ENCODE assay signal across 14 cellular contexts in genomic region chr2:115303-115702, GRCh38.
DNase-seq lines count a peak whose midpoint lies in the region; ATAC-seq and TF ChIP-seq lines count a peak whose summit lies in the region.
"Had no signal": no experiment of that assay in that cellular context is flagged by ENCODE, and none has a peak within 500 bp of the region (broad histone marks: within the 10 kb centered on the region; RNA-seq: fewer than 3 reads in every experiment).

No MANE protein-coding gene starts in this region.

- peak; percentile 63 for TF ChIP-seq RAD21 in HCT116 (IDR thresholded peaks at IDR 0.05; ENCODE audit: low read depth)

- H4K20me1 ChIP-seq in HCT116 (ENCODE audit: insufficient read depth), result no peaks in the 10 kb centered on the region

- H2AFZ ChIP-seq in HCT116 (ENCODE audit: low read depth, low read length, poor library complexity, severe bottlenecking), result no peak overlapping the region

- RAD21 ChIA-PET in HCT116 (lab: Charles Lee; ENCODE audit: low non-redundant PET in 1 of 2, low total read pairs in 2 of 2, uncharacterized antibody in 2 of 2, unreplicated experiment in 2 of 2), result no interaction called here

- POLR2A ChIA-PET in HCT116 (lab: Charles Lee), result no interaction called here

- H3K27me3 ChIP-seq in HCT116 (ENCODE audit: insufficient read depth, low read length), result no peaks in the 10 kb centered on the region
- H3K27me3 ChIP-seq: ascending aorta had no signal

- TF ChIP-seq POLR2A in HCT116 (IDR thresholded peaks at IDR 0.05; ENCODE audit: borderline replicate concordance, extremely low read depth, insufficient read depth, insufficient read length), result no peak

- H3K36me3 ChIP-seq in HCT116 (ENCODE audit: control insufficient read depth in 1 of 2, insufficient read depth in 2 of 2, low read length in 2 of 2), result no peaks in the 10 kb centered on the region
- H3K36me3 ChIP-seq: ascending aorta, heart left ventricle had no signal

- in situ Hi-C loops in Caki2 (cut with HindIII; ENCODE audit: low pct_unique_long_range_greater_than_20kb, low sequenced_read_pairs), result no loop called here

- ATAC-seq in HCT116, result peak; percentile 76
- ATAC-seq: heart left ventricle; natural killer cell treated with Interleukin-12 subunit alpha and Interleukin-12 subunit beta and Interleukin-15 and Interleukin-18, amount 100 ng/mL, for 72 hours had no signal

- no peak overlapping the region for H3K4me2 ChIP-seq in HCT116 (ENCODE audit: low read length)

- BruUV-seq in HCT116 (replicated peaks; lab: Mats Ljungman, UMichigan), result no TSS peak

- H3K27ac ChIP-seq in HCT116 (ENCODE audit: low read depth, low read length), result no peak overlapping the region
- H3K27ac ChIP-seq: ascending aorta, heart left ventricle had no signal

- no peaks in the 10 kb centered on the region for H3K9me3 ChIP-seq in HCT116 (ENCODE audit: control insufficient read depth in 1 of 2, insufficient read depth in 1 of 2, low read depth in 1 of 2, low read length in 2 of 2)
- H3K9me3 ChIP-seq: ascending aorta, heart left ventricle had no signal

- no peak overlapping the region for H3K4me3 ChIP-seq in HCT116 (replicated peaks in 1 of 2; ENCODE audit: low read depth in 1 of 2, low read length in 2 of 2)
- H3K4me3 ChIP-seq: ascending aorta, heart left ventricle had no signal

- H3K79me2 ChIP-seq in HCT116 (ENCODE audit: insufficient read depth, low read length), result no peaks in the 10 kb centered on the region

- H3K4me1 ChIP-seq in HCT116 (ENCODE audit: control insufficient read depth in 1 of 2, insufficient read depth in 2 of 2, low read length in 2 of 2), result peaks cover 0 to 4% of the 10 kb centered on the region in 2 experiments; a peak in 1 of 4 replicates
- H3K4me1 ChIP-seq: ascending aorta had no signal

- DNase-seq in Caki2 (ENCODE audit: low read depth) (peak; percentile 30), HCT116 (ENCODE audit: low read depth, low spot score) (peak; percentile 26), astrocyte of the hippocampus (ENCODE audit: low read depth, low spot score) (peak; percentile 33), kidney tubule cell (ENCODE audit: low spot score) (peak; percentile 85), T-helper 1 cell (no peak), cerebellar nuclear complex (lab: John Stamatoyannopoulos, UW) (no peak)
- no peak for DNase-seq in stimulated activated naive CD4-positive, alpha-beta T cell (lab: John Stamatoyannopoulos, UW)
- no peak for DNase-seq in activated CD4-positive, alpha-beta T cell treated with anti-CD3 and anti-CD28 coated beads for 4 hours
- DNase-seq: AML-193, heart left ventricle, NCI-H187 treated with DMSO at 0.1 percent for 48 hours, NCI-H526 treated with DMSO at 0.1 percent for 48 hours had no signal

- no peaks in the 10 kb centered on the region for H3K9me2 ChIP-seq in HCT116 (ENCODE audit: insufficient read depth)

- CTCF ChIA-PET in HCT116 (lab: Charles Lee), result no interaction called here

- H3K9ac ChIP-seq in HCT116 (ENCODE audit: low read length), result no peak overlapping the region

- intact Hi-C loops in HCT116 (cut with micrococcal nuclease), result no loop called here

- TF ChIP-seq CTCF in HCT116 (IDR thresholded peaks at IDR 0.05 in 2 of 3, conservative IDR thresholded peaks at IDR 0.05 in 1 of 3; ENCODE audit: borderline replicate concordance in 1 of 3, insufficient read depth in 1 of 3, low read depth in 2 of 3, low read length in 2 of 3), result peak; percentile 16 to 38 (median 36); a peak in 4 of 6 replicates

TF ChIP-seq in HCT116, 20 proteins besides CTCF, POLR2A, EP300 and RAD21:
- TF ChIP-seq POLR2AphosphoS5 (IDR thresholded peaks at IDR 0.05; ENCODE audit: low read depth, low read length) (no peak), CBX3 (IDR thresholded peaks at IDR 0.05; ENCODE audit: low read depth) (no peak), REST (IDR thresholded peaks at IDR 0.05; ENCODE audit: low read depth) (no peak), ZFX (IDR thresholded peaks at IDR 0.05) (no peak), SIN3A (IDR thresholded peaks at IDR 0.05; ENCODE audit: low read depth) (no peak), JUND (IDR thresholded peaks at IDR 0.05) (no peak), EZH2 (IDR thresholded peaks at IDR 0.05) (no peak), SP1 (IDR thresholded peaks at IDR 0.05; ENCODE audit: low read depth) (no peak), SRF (IDR thresholded peaks at IDR 0.05; ENCODE audit: low read depth) (no peak), TCF7L2 (IDR thresholded peaks at IDR 0.05; ENCODE audit: borderline replicate concordance, extremely low read depth, insufficient read depth, insufficient read length) (no peak), YY1 (IDR thresholded peaks at IDR 0.05; ENCODE audit: extremely low read depth, insufficient replicate concordance, low read depth, low read length) (no peak), ELF1 (IDR thresholded peaks at IDR 0.05; ENCODE audit: borderline replicate concordance, low read depth) (no peak), EZH2phosphoT487 (IDR thresholded peaks at IDR 0.05; ENCODE audit: borderline replicate concordance) (no peak)
- TF ChIP-seq, protein P1, sequence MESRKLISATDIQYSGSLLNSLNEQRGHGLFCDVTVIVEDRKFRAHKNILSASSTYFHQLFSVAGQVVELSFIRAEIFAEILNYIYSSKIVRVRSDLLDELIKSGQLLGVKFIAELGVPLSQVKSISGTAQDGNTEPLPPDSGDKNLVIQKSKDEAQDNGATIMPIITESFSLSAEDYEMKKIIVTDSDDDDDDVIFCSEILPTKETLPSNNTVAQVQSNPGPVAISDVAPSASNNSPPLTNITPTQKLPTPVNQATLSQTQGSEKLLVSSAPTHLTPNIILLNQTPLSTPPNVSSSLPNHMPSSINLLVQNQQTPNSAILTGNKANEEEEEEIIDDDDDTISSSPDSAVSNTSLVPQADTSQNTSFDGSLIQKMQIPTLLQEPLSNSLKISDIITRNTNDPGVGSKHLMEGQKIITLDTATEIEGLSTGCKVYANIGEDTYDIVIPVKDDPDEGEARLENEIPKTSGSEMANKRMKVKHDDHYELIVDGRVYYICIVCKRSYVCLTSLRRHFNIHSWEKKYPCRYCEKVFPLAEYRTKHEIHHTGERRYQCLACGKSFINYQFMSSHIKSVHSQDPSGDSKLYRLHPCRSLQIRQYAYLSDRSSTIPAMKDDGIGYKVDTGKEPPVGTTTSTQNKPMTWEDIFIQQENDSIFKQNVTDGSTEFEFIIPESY (IDR thresholded peaks at IDR 0.05; ENCODE audit: extremely low read depth, insufficient replicate concordance, low read length), result no peak

Comparison
In these comparisons a context has a peak if more than half of its experiments do, and no peak if none do; other contexts are left out.
1. DNase-seq: peak in Caki2 (single experiment), HCT116 (single experiment), astrocyte of the hippocampus (single experiment) and kidney tubule cell (single experiment); none in T-helper 1 cell (0 of 5), cerebellar nuclear complex (0 of 2), stimulated activated naive CD4-positive, alpha-beta T cell (0 of 6) and activated CD4-positive, alpha-beta T cell treated with anti-CD3 and anti-CD28 coated beads for 4 hours (0 of 2).